24 cellular contexts compared by ENCODE assay signal in the genomic region with DNA sequence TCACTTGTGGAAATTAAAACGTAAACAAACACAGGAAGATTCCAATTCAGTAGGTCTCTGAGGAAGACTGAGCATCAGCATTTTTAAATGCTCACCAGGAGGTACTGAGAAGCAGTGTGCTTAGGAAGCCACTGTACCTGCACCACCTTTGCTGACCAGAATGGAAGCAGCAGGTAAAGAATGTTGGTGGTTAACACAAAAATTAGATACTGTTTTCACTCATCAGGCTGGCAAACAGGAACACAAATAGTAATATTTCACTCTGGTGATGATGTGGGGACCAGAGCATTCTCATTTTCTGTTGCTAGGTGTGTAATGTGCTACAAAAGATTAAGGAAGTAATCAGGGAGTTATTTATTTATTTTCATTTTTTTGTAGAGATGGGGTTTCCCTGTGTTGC. TPM values are rescaled to one million over a fixed set of nuclear protein-coding genes. Genes with fewer than 3 reads are reported as not detected.
DNase-seq lines count a peak whose midpoint lies in the region; ATAC-seq lines count a peak whose summit lies in the region.
"Had no signal": no experiment of that assay in that cellular context is flagged by ENCODE, and none has a peak within 500 bp of the region (broad histone marks: within the 10 kb centered on the region; RNA-seq: fewer than 3 reads in every experiment).

No MANE protein-coding gene starts in this region.

- H3K4me3 Mint-ChIP-seq in activated CD8-positive, alpha-beta memory T cell treated with anti-CD3 and anti-CD28 coated beads, Interleukin-2, amount 10 ng/mL, durations not matched to agents 7 days and 5 days, result no peak overlapping the region
- H3K4me3 Mint-ChIP-seq in stimulated activated effector memory CD8-positive, alpha-beta T cell treated with anti-CD3 and anti-CD28 coated beads, Interleukin-12 subunit alpha, Interleukin-12 subunit beta, amount 100 ng/mL, for 72 hours, result no peak overlapping the region

- no peaks in the 10 kb centered on the region for H3K9me3 Mint-ChIP-seq in activated CD8-positive, alpha-beta memory T cell treated with anti-CD3 and anti-CD28 coated beads, Interleukin-2, amount 10 ng/mL, durations not matched to agents 7 days and 5 days (ENCODE audit: low read depth)
- H3K9me3 Mint-ChIP-seq in stimulated activated effector memory CD8-positive, alpha-beta T cell treated with anti-CD3 and anti-CD28 coated beads, Interleukin-12 subunit alpha, Interleukin-12 subunit beta, amount 100 ng/mL, for 72 hours, result no peaks in the 10 kb centered on the region
- H3K9me3 Mint-ChIP-seq: activated B cell treated with CpG ODN at 0.5 μM for 24 hours; activated CD4-positive, alpha-beta memory T cell treated with anti-CD3 and anti-CD28 coated beads for 36 hours; activated naive CD4-positive, alpha-beta T cell treated with anti-CD3 and anti-CD28 coated beads, Interleukin-2, amount 50 U/mL, for 72 hours; activated T-cell treated with anti-CD3 and anti-CD28 coated beads, Interleukin-2, amount 50 U/mL, for 4 hours; effector memory CD8-positive, alpha-beta T cell had no signal

- peak overlapping the region; percentile 90 for H3K27ac Mint-ChIP-seq in activated CD8-positive, alpha-beta memory T cell treated with anti-CD3 and anti-CD28 coated beads, Interleukin-2, amount 10 ng/mL, durations not matched to agents 7 days and 5 days
- no peak overlapping the region for H3K27ac Mint-ChIP-seq in stimulated activated effector memory CD8-positive, alpha-beta T cell treated with anti-CD3 and anti-CD28 coated beads, Interleukin-12 subunit alpha, Interleukin-12 subunit beta, amount 100 ng/mL, for 72 hours
- H3K27ac Mint-ChIP-seq: T-helper 2 cell treated with Interferon-gamma antibody and Interleukin-4, amounts not matched to agents 5 μg/mL and 100 μg/mL, for 36 hours had no signal

- in situ Hi-C loops in G401 (cut with HindIII; ENCODE audit: low sequenced_read_pairs), result no loop called here

- CTCF ChIA-PET in activated CD8-positive, alpha-beta memory T cell treated with anti-CD3 and anti-CD28 coated beads, Interleukin-2, amount 10 ng/mL, durations not matched to agents 7 days and 5 days (lab: Charles Lee), result interaction anchor here (0.9 to 3.5 kb wide), 17 partner anchors 10 to 203 kb away, joined by 3 to 24 read pairs (median 5); no protein-coding TSS in a partner anchor

- H3K36me3 Mint-ChIP-seq in activated CD8-positive, alpha-beta memory T cell treated with anti-CD3 and anti-CD28 coated beads, Interleukin-2, amount 10 ng/mL, durations not matched to agents 7 days and 5 days, result no peaks in the 10 kb centered on the region
- H3K36me3 Mint-ChIP-seq in stimulated activated effector memory CD8-positive, alpha-beta T cell treated with anti-CD3 and anti-CD28 coated beads, Interleukin-12 subunit alpha, Interleukin-12 subunit beta, amount 100 ng/mL, for 72 hours, result no peaks in the 10 kb centered on the region
- H3K36me3 Mint-ChIP-seq: activated CD4-positive, alpha-beta memory T cell treated with anti-CD3 and anti-CD28 coated beads for 36 hours had no signal

- no peak for ATAC-seq in activated CD8-positive, alpha-beta memory T cell treated with anti-CD3 and anti-CD28 coated beads, Interleukin-2, amount 10 ng/mL, durations not matched to agents 7 days and 5 days
- ATAC-seq in GM21723 (IDR thresholded peaks at IDR 0.05; ENCODE audit: unreplicated experiment) (peak; percentile 38), HG03378 (IDR thresholded peaks at IDR 0.05; ENCODE audit: unreplicated experiment) (peak; percentile 50), HG03571 (IDR thresholded peaks at IDR 0.05; ENCODE audit: unreplicated experiment) (no peak)
- ATAC-seq in stimulated activated effector memory CD8-positive, alpha-beta T cell treated with anti-CD3 and anti-CD28 coated beads, Interleukin-12 subunit alpha, Interleukin-12 subunit beta, amount 100 ng/mL, for 72 hours, result peak; percentile 64

- H3K27me3 Mint-ChIP-seq in activated CD8-positive, alpha-beta memory T cell treated with anti-CD3 and anti-CD28 coated beads, Interleukin-2, amount 10 ng/mL, durations not matched to agents 7 days and 5 days, result peaks cover 10% of the 10 kb centered on the region
- H3K27me3 Mint-ChIP-seq: activated B cell treated with CpG ODN at 0.5 μM for 24 hours; activated CD4-positive, alpha-beta memory T cell treated with anti-CD3 and anti-CD28 coated beads for 36 hours; effector memory CD8-positive, alpha-beta T cell had no signal

- H3K4me1 Mint-ChIP-seq in activated CD8-positive, alpha-beta memory T cell treated with anti-CD3 and anti-CD28 coated beads, Interleukin-2, amount 10 ng/mL, durations not matched to agents 7 days and 5 days, result peaks cover 19% of the 10 kb centered on the region
- peaks cover 15% of the 10 kb centered on the region for H3K4me1 Mint-ChIP-seq in stimulated activated effector memory CD8-positive, alpha-beta T cell treated with anti-CD3 and anti-CD28 coated beads, Interleukin-12 subunit alpha, Interleukin-12 subunit beta, amount 100 ng/mL, for 72 hours

- DNase-seq in activated CD8-positive, alpha-beta memory T cell treated with anti-CD3 and anti-CD28 coated beads, Interleukin-2, amount 10 ng/mL, durations not matched to agents 7 days and 5 days, result no peak
- no peak for DNase-seq in activated CD8-positive, alpha-beta memory T cell treated with anti-CD3 and anti-CD28 coated beads, Interleukin-2, amount 50 U/mL, for 4 hours
- no peak for DNase-seq in stimulated activated effector memory CD8-positive, alpha-beta T cell treated with anti-CD3 and anti-CD28 coated beads, Interleukin-12 subunit alpha, Interleukin-12 subunit beta, amount 100 ng/mL, for 72 hours (ENCODE audit: low spot score in 2 of 2)
- no peak for DNase-seq in G401 (ENCODE audit: low spot score)
- no peak for DNase-seq in NCI-H1694 treated with DMSO at 0.1 percent for 48 hours (lab: John Stamatoyannopoulos, UW)
- DNase-seq: activated B cell treated with CpG ODN at 0.5 μM for 24 hours; activated CD4-positive, alpha-beta memory T cell treated with anti-CD3 and anti-CD28 coated beads for 36 hours; activated T-cell treated with anti-CD3 and anti-CD28 coated beads, Interleukin-2, amount 50 U/mL, for 4 hours; effector memory CD8-positive, alpha-beta T cell; head of caudate nucleus; left lung; mucosa of descending colon; NCI-H1092; NCI-H526 treated with DMSO at 0.1 percent for 48 hours; SIG-M5; stimulated activated CD4-positive, alpha-beta T cell treated with anti-CD3 and anti-CD28 coated beads, Interleukin-4, amount 100 ng/mL, for 4 hours; uterus had no signal

RNA-seq across cellular contexts. Expression of a gene that starts 29.9 kb away (rescaled TPM):
- not detected for total RNA-seq in activated CD8-positive, alpha-beta memory T cell treated with anti-CD3 and anti-CD28 coated beads, Interleukin-2, amount 10 ng/mL, durations not matched to agents 7 days and 5 days
- not detected in 2 replicates for total RNA-seq in G401 (2014; rRNA removed; shearing (Covaris generic))
- total RNA-seq: activated B cell treated with CpG ODN at 0.5 μM for 24 hours; activated CD4-positive, alpha-beta memory T cell treated with anti-CD3 and anti-CD28 coated beads for 36 hours; activated naive CD4-positive, alpha-beta T cell treated with anti-CD3 and anti-CD28 coated beads, Interleukin-2, amount 50 U/mL, for 72 hours; activated T-cell treated with anti-CD3 and anti-CD28 coated beads, Interleukin-2, amount 50 U/mL, for 4 hours; fibroblast of lung; HT-29; left lung; mucosa of descending colon; uterus had no signal

RNA-seq across cellular contexts. Expression of a gene that starts 45.1 kb away (rescaled TPM):
- 100 to 1,000 TPM; 144 to 256 TPM for total RNA-seq in activated CD8-positive, alpha-beta memory T cell treated with anti-CD3 and anti-CD28 coated beads, Interleukin-2, amount 10 ng/mL, durations not matched to agents 7 days and 5 days
- total RNA-seq in G401 (2014; rRNA removed; shearing (Covaris generic)), result not detected in 2 replicates

Comparison
In these comparisons a context has a peak if more than half of its experiments do, and no peak if none do; other contexts are left out.
1. ATAC-seq: peak in GM21723 (single experiment), HG03378 (single experiment) and stimulated activated effector memory CD8-positive, alpha-beta T cell treated with anti-CD3 and anti-CD28 coated beads, Interleukin-12 subunit alpha, Interleukin-12 subunit beta, amount 100 ng/mL, for 72 hours (single experiment); none in activated CD8-positive, alpha-beta memory T cell treated with anti-CD3 and anti-CD28 coated beads, Interleukin-2, amount 10 ng/mL, durations not matched to agents 7 days and 5 days (single experiment) and HG03571 (single experiment).
2. RNA of a gene that starts 45.1 kb away (total RNA-seq): 144 to 256 TPM in activated CD8-positive, alpha-beta memory T cell treated with anti-CD3 and anti-CD28 coated beads, Interleukin-2, amount 10 ng/mL, durations not matched to agents 7 days and 5 days; not detected in G401; every median in the first group is over 100 times any median in the second.